8 cellular contexts compared by ENCODE assay signal in genomic region chr16:11557811-11558210, GRCh38. TPM values are rescaled to one million over a fixed set of nuclear protein-coding genes. Genes with fewer than 3 reads are reported as not detected.
DNase-seq lines count a peak whose midpoint lies in the region; ATAC-seq, FAIRE-seq and TF ChIP-seq lines count a peak whose summit lies in the region.

No MANE protein-coding gene starts in this region.

- no peaks in the 10 kb centered on the region for H3K27me3 Mint-ChIP-seq in IgD-negative memory B cell

- H3K27ac ChIP-seq in ascending aorta (peak overlapping the region; percentile 34 to 39), kidney (ENCODE audit: low read depth in 2 of 2, low read length in 2 of 2) (peak overlapping the region; percentile 45 to 73), gastrocnemius medialis (peak overlapping the region in 3 of 4 donors; percentile 35 to 39 (median 39)), OCI-LY7 (ENCODE audit: low read depth, low read length, poor library complexity, severe bottlenecking) (no peak overlapping the region)

- no TSS peak for BruUV-seq in OCI-LY7 (replicated peaks; lab: Mats Ljungman, UMichigan)

- POLR2A ChIA-PET in OCI-LY7 (lab: Charles Lee): interaction anchor here (0.5 to 0.7 kb wide), 2 partner anchors 85 to 137 kb away, joined by 3 to 6 read pairs; no protein-coding TSS in a partner anchor

- H3K4me1 Mint-ChIP-seq in IgD-negative memory B cell: peaks cover 6 to 20% (median 18%) of the 10 kb centered on the region in 3 donors

- H3K27ac Mint-ChIP-seq in IgD-negative memory B cell: peak overlapping the region in 2 of 3 donors; percentile 76 to 88

- intact Hi-C loops in ascending aorta (cut with DNase I): no loop called here
- intact Hi-C loops in kidney (cut with DNase I): no loop called here
- intact Hi-C loops in gastrocnemius medialis (cut with DNase I; ENCODE audit: low total_unique reads): no loop called here
- intact Hi-C loops in OCI-LY7 (cut with micrococcal nuclease; ENCODE audit: unreplicated experiment): no loop called here

- in situ Hi-C loops in gastrocnemius medialis (cut with MboI; ENCODE audit: low sequenced_read_pairs in 4 of 4): no loop called here

- H3K79me2 ChIP-seq in OCI-LY7 (ENCODE audit: insufficient read depth, low read depth, low read length): no peaks in the 10 kb centered on the region

- no peak overlapping the region for H3K9ac ChIP-seq in kidney (ENCODE audit: low read length in 2 of 2)

- TF ChIP-seq CTCF in ascending aorta (IDR thresholded peaks at IDR 0.05): no peak
- no peak for TF ChIP-seq CTCF in kidney (IDR thresholded peaks at IDR 0.05; ENCODE audit: borderline replicate concordance, extremely low read depth, insufficient read depth)
- no peak for TF ChIP-seq CTCF in gastrocnemius medialis (IDR thresholded peaks at IDR 0.05 in 4 of 5, conservative IDR thresholded peaks at IDR 0.05 in 1 of 5)
- TF ChIP-seq CTCF in OCI-LY7 (conservative IDR thresholded peaks at IDR 0.05; ENCODE audit: low read length): no peak

- H3K9me2 ChIP-seq in OCI-LY7 (ENCODE audit: insufficient read depth, low read length): no peaks in the 10 kb centered on the region

- no peaks in the 10 kb centered on the region for H3K27me3 ChIP-seq in ascending aorta
- no peaks in the 10 kb centered on the region for H3K27me3 ChIP-seq in gastrocnemius medialis

- no peak overlapping the region for H3K4me2 ChIP-seq in OCI-LY7 (ENCODE audit: low read length)

- H3K36me3 ChIP-seq in ascending aorta: peaks cover 33 to 35% of the 10 kb centered on the region in 2 donors
- peaks cover 15 to 24% of the 10 kb centered on the region in 2 donors for H3K36me3 ChIP-seq in kidney (ENCODE audit: control insufficient read depth in 1 of 2, insufficient read depth in 2 of 2, low read length in 2 of 2)
- H3K36me3 ChIP-seq in gastrocnemius medialis: peaks cover 0 to 25% of the 10 kb centered on the region in 2 donors
- H3K36me3 ChIP-seq in OCI-LY7 (ENCODE audit: insufficient read depth, low read length): peaks cover 13% of the 10 kb centered on the region; the same call in 1 of the 2 replicates

- peaks cover 21% of the 10 kb centered on the region for H3K36me3 Mint-ChIP-seq in IgD-negative memory B cell

- H3K9me3 Mint-ChIP-seq in IgD-negative memory B cell: peaks cover 0 to 4% (median 0%) of the 10 kb centered on the region in 3 donors

- H3K4me1 ChIP-seq in ascending aorta (peaks cover 9% of the 10 kb centered on the region in 2 donors), kidney (ENCODE audit: control insufficient read depth in 1 of 2, insufficient read depth in 1 of 2, low read depth in 1 of 2, low read length in 2 of 2) (peaks cover 13 to 17% of the 10 kb centered on the region in 2 donors), gastrocnemius medialis (peaks cover 9 to 10% of the 10 kb centered on the region in 2 donors), OCI-LY7 (ENCODE audit: insufficient read depth, low read length, poor library complexity, severe bottlenecking) (no peaks in the 10 kb centered on the region)

- FAIRE-seq in kidney (lab: Jason Lieb, UNC): no peak

- H4K20me1 ChIP-seq in OCI-LY7 (ENCODE audit: insufficient read depth, low read length): no peaks in the 10 kb centered on the region

- no peak overlapping the region for H2AFZ ChIP-seq in OCI-LY7 (ENCODE audit: low read length)

- H3K9me3 ChIP-seq in ascending aorta: peaks cover 3 to 4% of the 10 kb centered on the region in 2 donors
- peaks cover 0 to 6% of the 10 kb centered on the region in 2 donors for H3K9me3 ChIP-seq in kidney (ENCODE audit: control insufficient read depth in 1 of 2, low read length in 2 of 2)
- no peaks in the 10 kb centered on the region for H3K9me3 ChIP-seq in gastrocnemius medialis
- peaks cover 8% of the 10 kb centered on the region; the same call in 1 of the 2 replicates for H3K9me3 ChIP-seq in OCI-LY7 (ENCODE audit: low read length)

- peak; percentile 34 to 44 for ATAC-seq in gastrocnemius medialis
- ATAC-seq in GM19397 (IDR thresholded peaks at IDR 0.05; ENCODE audit: unreplicated experiment): no peak

- no peak for TF ChIP-seq POLR2A in gastrocnemius medialis (IDR thresholded peaks at IDR 0.05)

- H3K4me3 ChIP-seq in ascending aorta (no peak overlapping the region), kidney (ENCODE audit: low read length in 2 of 2) (no peak overlapping the region), gastrocnemius medialis (no peak overlapping the region), OCI-LY7 (ENCODE audit: low read depth, low read length, poor library complexity, severe bottlenecking) (no peak overlapping the region)

- DNase-seq in ascending aorta (ENCODE audit: low spot score in 2 of 2) (no peak), kidney (peak; percentile 48), gastrocnemius medialis (no peak), OCI-LY7 (ENCODE audit: low spot score) (no peak), HuH-7 (ENCODE audit: low spot score) (no peak)
- DNase-seq in stimulated activated CD4-positive, alpha-beta T cell treated with anti-CD3 and anti-CD28 coated beads, Interleukin-1b, Interleukin-23, amount 100 ng/mL, for 48 hours: no peak

- CTCF ChIA-PET in OCI-LY7 (lab: Charles Lee; ENCODE audit: unreplicated experiment): no interaction called here

- H3K4me3 Mint-ChIP-seq in IgD-negative memory B cell: no peak overlapping the region

RNA-seq across cellular contexts. Expression of gene LITAF, which starts 28.9 kb away (rescaled TPM):
- polyA plus RNA-seq in IgD-negative memory B cell: 318 TPM
- 40.7 TPM for total RNA-seq in ascending aorta
- 171 TPM for total RNA-seq in kidney
- 121 TPM for polyA plus RNA-seq in kidney (ENCODE audit: insufficient read depth, low read depth, low replicate concordance)
- 10 to 100 TPM; 11.2 to 30.1 (median 19.4) TPM for total RNA-seq in gastrocnemius medialis
- 12.2 and 18.4 TPM in 2 replicates for total RNA-seq in OCI-LY7 (2014; rRNA removed; shearing (Covaris generic))
- 34.2 and 43.2 TPM in 2 replicates for total RNA-seq in OCI-LY7 (2022)
